ENCODE assay signal across 18 cellular contexts in genomic region chr4:101128473-101128872, GRCh38.
DNase-seq lines count a peak whose midpoint lies in the region; ATAC-seq and TF ChIP-seq lines count a peak whose summit lies in the region.
"Had no signal": no experiment of that assay in that cellular context is flagged by ENCODE, and none has a peak within 500 bp of the region (broad histone marks: within the 10 kb centered on the region; RNA-seq: fewer than 3 reads in every experiment).

No MANE protein-coding gene starts in this region.

- H3K36me3 ChIP-seq in colonic mucosa (no peaks in the 10 kb centered on the region), upper lobe of right lung (no peaks in the 10 kb centered on the region)
- H3K36me3 ChIP-seq: Peyer's patch had no signal

- no peak overlapping the region for H3K9ac ChIP-seq in colonic mucosa (ENCODE audit: low read depth in 2 of 2, low read length in 2 of 2)
- H3K9ac ChIP-seq: KMS-11, SK-N-SH had no signal

- peak overlapping the region; percentile 19 for H3K27ac ChIP-seq in C4-2B
- H3K27ac ChIP-seq in colonic mucosa: no peak overlapping the region
- H3K27ac ChIP-seq in upper lobe of right lung: no peak overlapping the region
- H3K27ac ChIP-seq: HL-60, KMS-11, Peyer's patch had no signal

- H3K4me3 ChIP-seq in colonic mucosa (no peak overlapping the region), upper lobe of right lung (no peak overlapping the region)
- H3K4me3 ChIP-seq: Peyer's patch had no signal

- H3K36me3 Mint-ChIP-seq in naive B cell: peaks cover 0 to 9% of the 10 kb centered on the region in 2 donors

- intact Hi-C loops in colonic mucosa (cut with DNase I) (no loop called here), upper lobe of right lung (cut with DNase I) (no loop called here)

- no peak for ATAC-seq in naive B cell (ENCODE audit: low read depth in 2 of 2)
- peak; percentile 25 for ATAC-seq in upper lobe of right lung
- no peak for ATAC-seq in GM21786 (IDR thresholded peaks at IDR 0.05; ENCODE audit: unreplicated experiment)
- no peak for ATAC-seq in GM19395 (IDR thresholded peaks at IDR 0.05; ENCODE audit: unreplicated experiment)

- TF ChIP-seq CTCF in C4-2B (conservative IDR thresholded peaks at IDR 0.05) (no peak), colonic mucosa (IDR thresholded peaks at IDR 0.05) (no peak), upper lobe of right lung (IDR thresholded peaks at IDR 0.05) (no peak)

- peak overlapping the region in 4 of 8 donors; percentile 20 to 83 (median 74) for H3K4me3 Mint-ChIP-seq in naive B cell
- H3K4me3 Mint-ChIP-seq: CD4-positive, CD25-positive, alpha-beta regulatory T cell had no signal

- peaks cover 2 to 15% (median 9%) of the 10 kb centered on the region in 7 donors for H3K9me3 Mint-ChIP-seq in naive B cell

- no peaks in the 10 kb centered on the region for H3K27me3 ChIP-seq in colonic mucosa
- H3K27me3 ChIP-seq in upper lobe of right lung: no peaks in the 10 kb centered on the region
- H3K27me3 ChIP-seq: Peyer's patch had no signal

- H3K9me3 ChIP-seq in colonic mucosa (no peaks in the 10 kb centered on the region), upper lobe of right lung (no peaks in the 10 kb centered on the region)
- H3K9me3 ChIP-seq: Peyer's patch, SK-N-SH had no signal

- H3K4me1 Mint-ChIP-seq in naive B cell: peaks cover 60 to 87% (median 80%) of the 10 kb centered on the region in 3 donors

- H3K27ac Mint-ChIP-seq in naive B cell: peak overlapping the region in 4 of 6 donors; percentile 32 to 82 (median 52)
- H3K27ac Mint-ChIP-seq: IgD-negative memory B cell had no signal

- H3K4me1 ChIP-seq in colonic mucosa: peaks cover 6% of the 10 kb centered on the region
- H3K4me1 ChIP-seq in upper lobe of right lung: no peaks in the 10 kb centered on the region
- H3K4me1 ChIP-seq: Peyer's patch had no signal

- peak; percentile 36 for DNase-seq in colonic mucosa
- DNase-seq in naive B cell: no peak
- DNase-seq in upper lobe of right lung: peak; percentile 60
- DNase-seq in NCI-H1694 treated with DMSO at 0.1 percent for 48 hours (lab: John Stamatoyannopoulos, UW): no peak
- DNase-seq: CD4-positive, CD25-positive, alpha-beta regulatory T cell; DMS153; HCEC 1CT; MM.1S; NCI-H2029 treated with DMSO at 0.1 percent for 48 hours; NCI-H526 treated with DMSO at 0.1 percent for 48 hours; Peyer's patch; SK-N-SH had no signal

- no peaks in the 10 kb centered on the region for H3K27me3 Mint-ChIP-seq in naive B cell
- H3K27me3 Mint-ChIP-seq: CD4-positive, CD25-positive, alpha-beta regulatory T cell; IgD-negative memory B cell had no signal

Comparison
In these comparisons a context has a peak if more than half of its experiments do, and no peak if none do; other contexts are left out.
1. DNase-seq: peak in colonic mucosa (single experiment) and upper lobe of right lung (single experiment); none in naive B cell (single experiment) and NCI-H1694 treated with DMSO at 0.1 percent for 48 hours (single experiment).